In the genomic region with DNA sequence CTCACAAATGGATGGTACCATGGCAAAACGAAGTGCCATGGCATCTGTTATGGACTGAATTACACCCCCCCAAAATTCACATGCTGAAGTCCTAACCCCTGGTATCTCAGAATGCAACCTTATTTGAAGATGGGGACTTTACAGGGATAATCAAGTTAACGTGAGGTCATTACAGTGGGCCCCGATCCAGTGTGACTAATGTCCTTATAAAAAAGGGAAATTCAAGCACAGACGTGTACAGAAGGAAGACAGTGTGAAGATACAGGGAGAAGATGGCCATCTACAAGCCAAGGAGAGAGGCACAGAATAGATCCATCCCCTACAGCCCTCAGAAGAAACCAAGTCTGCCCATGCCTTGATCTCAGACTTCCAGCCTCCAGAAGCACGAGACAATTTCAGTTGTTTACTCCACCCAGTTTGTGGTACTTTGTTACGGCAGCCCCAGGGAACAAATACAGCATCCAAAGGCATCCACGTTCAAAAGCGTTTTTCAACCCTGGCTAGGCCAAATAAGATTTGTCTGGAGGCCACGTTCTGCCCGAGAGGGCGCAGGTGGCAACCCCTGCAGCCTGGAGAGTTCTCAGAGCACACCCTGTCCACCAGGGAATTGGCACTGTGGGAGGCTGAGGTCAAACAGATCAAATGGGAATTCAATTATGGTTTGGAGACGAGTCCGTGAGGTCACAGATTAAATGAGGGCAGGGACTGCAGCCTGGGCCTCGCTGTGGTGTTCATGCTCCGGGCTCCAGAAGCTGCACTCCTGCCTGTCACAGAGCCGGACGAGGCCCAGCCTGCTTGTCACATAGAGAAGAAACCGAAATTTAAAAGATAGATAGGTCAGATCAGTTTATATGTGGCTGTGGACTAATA, we compare ENCODE assay signal across 15 cellular contexts.
DNase-seq lines count a peak whose midpoint lies in the region; ATAC-seq and TF ChIP-seq lines count a peak whose summit lies in the region.
"Had no signal": no experiment of that assay in that cellular context is flagged by ENCODE, and none has a peak within 500 bp of the region (broad histone marks: within the 10 kb centered on the region; RNA-seq: fewer than 3 reads in every experiment).

No MANE protein-coding gene starts in this region.

- no peaks in the 10 kb centered on the region for H3K36me3 ChIP-seq in HEK293 (ENCODE audit: control insufficient read depth in 2 of 2, insufficient read depth in 1 of 2, low read length in 2 of 2)

- H3K4me3 ChIP-seq in HEK293 (ENCODE audit: low read depth, low read length) (no peak overlapping the region), fibroblast of mammary gland (ENCODE audit: control insufficient read depth, low read depth, low read length) (no peak overlapping the region)

- H3K27ac Mint-ChIP-seq in progenitor cell of endocrine pancreas = peak overlapping the region; percentile 58

- CTCF ChIA-PET in HEK293 (lab: Yijun Ruan, JAX) = no interaction called here

- no peaks in the 10 kb centered on the region for H3K36me3 Mint-ChIP-seq in progenitor cell of endocrine pancreas (ENCODE audit: insufficient read depth)

- no peak overlapping the region for H3K27ac ChIP-seq in HEK293 (ENCODE audit: extremely low read depth, low read depth, low read length)

- no peaks in the 10 kb centered on the region for H3K4me1 ChIP-seq in HEK293 (ENCODE audit: control insufficient read depth, insufficient read depth, low read length)

- H3K9me3 Mint-ChIP-seq in progenitor cell of endocrine pancreas (ENCODE audit: low read depth) = no peaks in the 10 kb centered on the region

- no peak for TF ChIP-seq CTCF in HEK293 (tag by site-specific recombination; IDR thresholded peaks at IDR 0.05)
- no peak for TF ChIP-seq CTCF in fibroblast of mammary gland (conservative IDR thresholded peaks at IDR 0.05; ENCODE audit: control insufficient read depth, insufficient read depth, low read depth, low read length)
- TF ChIP-seq CTCF in progenitor cell of endocrine pancreas (IDR thresholded peaks at IDR 0.05; ENCODE audit: unreplicated experiment) = no peak

- ATAC-seq in GM19023 (IDR thresholded peaks at IDR 0.05; ENCODE audit: unreplicated experiment) = no peak
- ATAC-seq: HCT116 had no signal

- peak; percentile 37 for DNase-seq in SK-N-DZ (ENCODE audit: low spot score)
- peak; percentile 39 for DNase-seq in fibroblast of mammary gland (ENCODE audit: low read depth)
- no peak for DNase-seq in progenitor cell of endocrine pancreas (ENCODE audit: low spot score, unreplicated experiment)
- DNase-seq in hepatic stellate cell (ENCODE audit: low spot score) = no peak
- no peak for DNase-seq in NCI-H446 (lab: John Stamatoyannopoulos, UW)
- DNase-seq in NCI-H1417 (lab: John Stamatoyannopoulos, UW) = no peak
- DNase-seq: DMS 273 treated with DMSO at 0.1 percent for 48 hours, NCI-H146, NCI-H2081 treated with DMSO at 0.1 percent for 48 hours, NCI-H345, NCI-H82, SHP77 had no signal

- H3K4me3 Mint-ChIP-seq in progenitor cell of endocrine pancreas (ENCODE audit: low read depth) = no peak overlapping the region

- no peaks in the 10 kb centered on the region for H3K9me3 ChIP-seq in HEK293 (ENCODE audit: control insufficient read depth, insufficient read depth, low read depth, low read length)

- POLR2A ChIA-PET in HEK293 (lab: Yijun Ruan, JAX) = no interaction called here

- peaks cover 3% of the 10 kb centered on the region for H3K4me1 Mint-ChIP-seq in progenitor cell of endocrine pancreas (ENCODE audit: low read depth)

- H3K27me3 Mint-ChIP-seq in progenitor cell of endocrine pancreas = peaks cover 4% of the 10 kb centered on the region

TF ChIP-seq in HEK293, 187 proteins besides CTCF, POLR2A, EP300 and RAD21:
- TF ChIP-seq, protein P1, sequence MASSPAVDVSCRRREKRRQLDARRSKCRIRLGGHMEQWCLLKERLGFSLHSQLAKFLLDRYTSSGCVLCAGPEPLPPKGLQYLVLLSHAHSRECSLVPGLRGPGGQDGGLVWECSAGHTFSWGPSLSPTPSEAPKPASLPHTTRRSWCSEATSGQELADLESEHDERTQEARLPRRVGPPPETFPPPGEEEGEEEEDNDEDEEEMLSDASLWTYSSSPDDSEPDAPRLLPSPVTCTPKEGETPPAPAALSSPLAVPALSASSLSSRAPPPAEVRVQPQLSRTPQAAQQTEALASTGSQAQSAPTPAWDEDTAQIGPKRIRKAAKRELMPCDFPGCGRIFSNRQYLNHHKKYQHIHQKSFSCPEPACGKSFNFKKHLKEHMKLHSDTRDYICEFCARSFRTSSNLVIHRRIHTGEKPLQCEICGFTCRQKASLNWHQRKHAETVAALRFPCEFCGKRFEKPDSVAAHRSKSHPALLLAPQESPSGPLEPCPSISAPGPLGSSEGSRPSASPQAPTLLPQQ (tag by site-specific recombination; IDR thresholded peaks at IDR 0.05) = peak; percentile 69; the same call in 1 of the 2 replicates
- TF ChIP-seq, protein P2, sequence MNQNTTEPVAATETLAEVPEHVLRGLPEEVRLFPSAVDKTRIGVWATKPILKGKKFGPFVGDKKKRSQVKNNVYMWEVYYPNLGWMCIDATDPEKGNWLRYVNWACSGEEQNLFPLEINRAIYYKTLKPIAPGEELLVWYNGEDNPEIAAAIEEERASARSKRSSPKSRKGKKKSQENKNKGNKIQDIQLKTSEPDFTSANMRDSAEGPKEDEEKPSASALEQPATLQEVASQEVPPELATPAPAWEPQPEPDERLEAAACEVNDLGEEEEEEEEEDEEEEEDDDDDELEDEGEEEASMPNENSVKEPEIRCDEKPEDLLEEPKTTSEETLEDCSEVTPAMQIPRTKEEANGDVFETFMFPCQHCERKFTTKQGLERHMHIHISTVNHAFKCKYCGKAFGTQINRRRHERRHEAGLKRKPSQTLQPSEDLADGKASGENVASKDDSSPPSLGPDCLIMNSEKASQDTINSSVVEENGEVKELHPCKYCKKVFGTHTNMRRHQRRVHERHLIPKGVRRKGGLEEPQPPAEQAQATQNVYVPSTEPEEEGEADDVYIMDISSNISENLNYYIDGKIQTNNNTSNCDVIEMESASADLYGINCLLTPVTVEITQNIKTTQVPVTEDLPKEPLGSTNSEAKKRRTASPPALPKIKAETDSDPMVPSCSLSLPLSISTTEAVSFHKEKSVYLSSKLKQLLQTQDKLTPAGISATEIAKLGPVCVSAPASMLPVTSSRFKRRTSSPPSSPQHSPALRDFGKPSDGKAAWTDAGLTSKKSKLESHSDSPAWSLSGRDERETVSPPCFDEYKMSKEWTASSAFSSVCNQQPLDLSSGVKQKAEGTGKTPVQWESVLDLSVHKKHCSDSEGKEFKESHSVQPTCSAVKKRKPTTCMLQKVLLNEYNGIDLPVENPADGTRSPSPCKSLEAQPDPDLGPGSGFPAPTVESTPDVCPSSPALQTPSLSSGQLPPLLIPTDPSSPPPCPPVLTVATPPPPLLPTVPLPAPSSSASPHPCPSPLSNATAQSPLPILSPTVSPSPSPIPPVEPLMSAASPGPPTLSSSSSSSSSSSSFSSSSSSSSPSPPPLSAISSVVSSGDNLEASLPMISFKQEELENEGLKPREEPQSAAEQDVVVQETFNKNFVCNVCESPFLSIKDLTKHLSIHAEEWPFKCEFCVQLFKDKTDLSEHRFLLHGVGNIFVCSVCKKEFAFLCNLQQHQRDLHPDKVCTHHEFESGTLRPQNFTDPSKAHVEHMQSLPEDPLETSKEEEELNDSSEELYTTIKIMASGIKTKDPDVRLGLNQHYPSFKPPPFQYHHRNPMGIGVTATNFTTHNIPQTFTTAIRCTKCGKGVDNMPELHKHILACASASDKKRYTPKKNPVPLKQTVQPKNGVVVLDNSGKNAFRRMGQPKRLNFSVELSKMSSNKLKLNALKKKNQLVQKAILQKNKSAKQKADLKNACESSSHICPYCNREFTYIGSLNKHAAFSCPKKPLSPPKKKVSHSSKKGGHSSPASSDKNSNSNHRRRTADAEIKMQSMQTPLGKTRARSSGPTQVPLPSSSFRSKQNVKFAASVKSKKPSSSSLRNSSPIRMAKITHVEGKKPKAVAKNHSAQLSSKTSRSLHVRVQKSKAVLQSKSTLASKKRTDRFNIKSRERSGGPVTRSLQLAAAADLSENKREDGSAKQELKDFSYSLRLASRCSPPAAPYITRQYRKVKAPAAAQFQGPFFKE (tag by site-specific recombination; IDR thresholded peaks at IDR 0.05; ENCODE audit: borderline replicate concordance) = no peak

Comparison
In these comparisons a context has a peak if more than half of its experiments do, and no peak if none do; other contexts are left out.
1. DNase-seq: peak in SK-N-DZ (single experiment) and fibroblast of mammary gland (single experiment); none in progenitor cell of endocrine pancreas (single experiment), hepatic stellate cell (single experiment), NCI-H446 (0 of 2) and NCI-H1417 (0 of 3).